Comparison of ENCODE assay signal across 17 cellular contexts in genomic region chr20:3885711-3886110, GRCh38.
"Had no signal": no experiment of that assay in that cellular context is flagged by ENCODE, and none has a peak within 500 bp of the region (broad histone marks: within the 10 kb centered on the region; RNA-seq: fewer than 3 reads in every experiment).

No MANE protein-coding gene starts in this region.

- H3K9me3 ChIP-seq: heart left ventricle, pancreas, psoas muscle, right lobe of liver, testis, tibial nerve had no signal

- DNase-seq: effector memory CD4-positive, alpha-beta T cell; heart left ventricle; hippocampal formation; kidney glomerular epithelial cell; natural killer cell; occipital lobe; pancreas; psoas muscle; retina; stimulated activated CD4-positive, alpha-beta T cell treated with anti-CD3 and anti-CD28 coated beads, Interleukin-4, amount 100 ng/mL, for 24 hours; testis had no signal

- H3K36me3 ChIP-seq: neural progenitor cell, pancreas, right lobe of liver had no signal

- H3K27ac ChIP-seq: heart left ventricle, neural progenitor cell, pancreas, psoas muscle, right lobe of liver, testis, tibial nerve had no signal

- H3K27ac Mint-ChIP-seq: neural progenitor cell; stimulated activated memory B cell treated with anti-CD40 and anti-IgM and Interleukin-4, amounts not matched to agents 10 μg/mL and 1 μg/mL and 100 μg/mL, for 72 hours; stimulated activated naive CD8-positive, alpha-beta T cell treated with anti-CD3 and anti-CD28 coated beads, Interleukin-15, Interleukin-2, amounts not matched to agents 100 ng/mL and 50 ng/mL, for 24 hours had no signal

- ATAC-seq: esophagus mucosa; heart left ventricle; natural killer cell; pancreas; psoas muscle; right lobe of liver; stimulated activated memory B cell treated with anti-CD40 and anti-IgM and Interleukin-4, amounts not matched to agents 10 μg/mL and 1 μg/mL and 100 μg/mL, for 72 hours had no signal

- H3K4me3 Mint-ChIP-seq: natural killer cell; neural progenitor cell; stimulated activated memory B cell treated with anti-CD40 and anti-IgM and Interleukin-4, amounts not matched to agents 10 μg/mL and 1 μg/mL and 100 μg/mL, for 72 hours; stimulated activated naive CD8-positive, alpha-beta T cell treated with anti-CD3 and anti-CD28 coated beads, Interleukin-15, Interleukin-2, amounts not matched to agents 100 ng/mL and 50 ng/mL, for 24 hours had no signal

- H3K4me3 ChIP-seq: heart left ventricle, neural progenitor cell, pancreas, psoas muscle, right lobe of liver, testis, tibial nerve had no signal

- H3K27me3 ChIP-seq: heart left ventricle, neural progenitor cell, pancreas, right lobe of liver, testis, tibial nerve had no signal

- H3K4me2 ChIP-seq: neural progenitor cell had no signal

- H3K9ac ChIP-seq: neural progenitor cell had no signal

- H3K9me3 Mint-ChIP-seq: natural killer cell; neural progenitor cell; stimulated activated memory B cell treated with anti-CD40 and anti-IgM and Interleukin-4, amounts not matched to agents 10 μg/mL and 1 μg/mL and 100 μg/mL, for 72 hours; stimulated activated naive CD8-positive, alpha-beta T cell treated with anti-CD3 and anti-CD28 coated beads, Interleukin-15, Interleukin-2, amounts not matched to agents 100 ng/mL and 50 ng/mL, for 24 hours had no signal

- H2AFZ ChIP-seq: neural progenitor cell had no signal

- H3K27me3 Mint-ChIP-seq: stimulated activated memory B cell treated with anti-CD40 and anti-IgM and Interleukin-4, amounts not matched to agents 10 μg/mL and 1 μg/mL and 100 μg/mL, for 72 hours; stimulated activated naive CD8-positive, alpha-beta T cell treated with anti-CD3 and anti-CD28 coated beads, Interleukin-15, Interleukin-2, amounts not matched to agents 100 ng/mL and 50 ng/mL, for 24 hours had no signal
